25 cellular contexts compared by ENCODE assay signal in genomic region chr15:95987886-95988573, GRCh38.
DNase-seq lines count a peak whose midpoint lies in the region; ATAC-seq and TF ChIP-seq lines count a peak whose summit lies in the region.
"Had no signal": no experiment of that assay in that cellular context is flagged by ENCODE, and none has a peak within 500 bp of the region (broad histone marks: within the 10 kb centered on the region; RNA-seq: fewer than 3 reads in every experiment).

No MANE protein-coding gene starts in this region.

- H3K4me1 ChIP-seq in left ventricle myocardium inferior (no peaks in the 10 kb centered on the region), endodermal cell (ENCODE audit: control insufficient read depth, insufficient read depth, low read length) (no peaks in the 10 kb centered on the region), BE2C (no peaks in the 10 kb centered on the region)
- H3K4me1 ChIP-seq: foreskin keratinocyte had no signal

- no peak for ATAC-seq in Right ventricle myocardium superior (ENCODE audit: poor library complexity)
- no peak for ATAC-seq in GM21825 (IDR thresholded peaks at IDR 0.05; ENCODE audit: unreplicated experiment)
- ATAC-seq: activated CD4-positive, alpha-beta T cell treated with anti-CD3 and anti-CD28 coated beads for 36 hours; foreskin keratinocyte; mucosa of descending colon had no signal

- H3K27me3 ChIP-seq in left ventricle myocardium inferior (ENCODE audit: low read depth), result no peaks in the 10 kb centered on the region
- H3K27me3 ChIP-seq in endodermal cell (ENCODE audit: control insufficient read depth, insufficient read depth, low read length, poor library complexity, severe bottlenecking), result no peaks in the 10 kb centered on the region
- no peaks in the 10 kb centered on the region for H3K27me3 ChIP-seq in BE2C
- H3K27me3 ChIP-seq: foreskin keratinocyte, MG63, neutrophil had no signal

- H3K4me3 ChIP-seq in left ventricle myocardium inferior (no peak overlapping the region), endodermal cell (ENCODE audit: low read length) (no peak overlapping the region), BE2C (ENCODE audit: low read depth, low read length) (no peak overlapping the region)
- H3K4me3 ChIP-seq: MG63, mucosa of descending colon, SK-N-MC had no signal

- H3K27ac ChIP-seq in left ventricle myocardium inferior (replicated peaks), result peak overlapping the region; percentile 56
- peak overlapping the region; percentile 20 for H3K27ac ChIP-seq in endodermal cell (ENCODE audit: low read depth, low read length)
- no peak overlapping the region for H3K27ac ChIP-seq in substantia nigra (ENCODE audit: low read depth, low read length, poor library complexity, severe bottlenecking)
- H3K27ac ChIP-seq: foreskin keratinocyte, neutrophil, SK-N-MC had no signal

- 67 to 82% methylated on average over 2 to 3 of the region's 3 CpGs for WGBS in endodermal cell (ENCODE audit: insufficient coverage in 1 of 2, insufficient read length in 1 of 2), 2 experiments

- H3K27me3 Mint-ChIP-seq in endodermal cell (ENCODE audit: insufficient read depth) (peaks cover 6% of the 10 kb centered on the region), nephron progenitor cell (ENCODE audit: low read depth, poor library complexity) (peaks cover 3% of the 10 kb centered on the region), type B pancreatic cell (no peaks in the 10 kb centered on the region)
- H3K27me3 Mint-ChIP-seq: brain had no signal

- intact Hi-C loops in left ventricle myocardium inferior (cut with micrococcal nuclease) (no loop called here), Right ventricle myocardium superior (cut with DNase I) (no loop called here)

- peaks cover 3% of the 10 kb centered on the region for H3K4me1 Mint-ChIP-seq in endodermal cell
- H3K4me1 Mint-ChIP-seq in nephron progenitor cell, result peaks cover 57% of the 10 kb centered on the region
- peaks cover 30% of the 10 kb centered on the region for H3K4me1 Mint-ChIP-seq in type B pancreatic cell (ENCODE audit: unreplicated experiment)

- H3K9me3 Mint-ChIP-seq in endodermal cell, result no peaks in the 10 kb centered on the region
- no peaks in the 10 kb centered on the region for H3K9me3 Mint-ChIP-seq in nephron progenitor cell
- H3K9me3 Mint-ChIP-seq in type B pancreatic cell, result peaks cover 3% of the 10 kb centered on the region
- H3K9me3 Mint-ChIP-seq: brain had no signal

- H3K36me3 ChIP-seq in left ventricle myocardium inferior (no peaks in the 10 kb centered on the region), endodermal cell (ENCODE audit: control insufficient read depth, insufficient read depth, low read length) (no peaks in the 10 kb centered on the region), BE2C (no peaks in the 10 kb centered on the region)
- H3K36me3 ChIP-seq: MG63, neutrophil had no signal

- DNase-seq in left ventricle myocardium inferior (no peak), Right ventricle myocardium superior (no peak), endodermal cell (no peak), nephron progenitor cell (no peak), type B pancreatic cell (ENCODE audit: extremely low spot score, unreplicated experiment) (no peak), BE2C (no peak), substantia nigra (lab: John Stamatoyannopoulos, UW) (no peak)
- DNase-seq: activated CD4-positive, alpha-beta T cell treated with anti-CD3 and anti-CD28 coated beads for 36 hours; activated gamma-delta T cell treated with Interleukin-2 at 50 U/mL for 16 hours; activated T-cell treated with anti-CD3 and anti-CD28 coated beads, Interleukin-2, amount 50 U/mL, for 1 hour; COR-L47; effector CD4-positive, alpha-beta T cell; foreskin keratinocyte; islet precursor cell; MG63; mucosa of descending colon; NCI-H1694; NCI-H524 treated with DMSO at 0.1 percent for 48 hours; small intestine; stimulated activated CD4-positive, alpha-beta T cell treated with anti-CD3 and anti-CD28 coated beads, Interleukin-2, amount 100 ng/mL, for 24 hours had no signal

- H3K4me3 Mint-ChIP-seq in endodermal cell (no peak overlapping the region), nephron progenitor cell (peak overlapping the region; percentile 1), type B pancreatic cell (peak overlapping the region; percentile 18)
- H3K4me3 Mint-ChIP-seq: activated CD4-positive, alpha-beta T cell treated with anti-CD3 and anti-CD28 coated beads for 36 hours; brain; T-helper 1 cell treated with Interleukin-12 subunit alpha and Interleukin-12 subunit beta and Interleukin-4 antibody, amounts not matched to agents 30 μg/mL and 1 μg/mL, for 36 hours had no signal

- H3K9me3 ChIP-seq in left ventricle myocardium inferior (replicated peaks) (no peaks in the 10 kb centered on the region), endodermal cell (ENCODE audit: control insufficient read depth, low read length) (no peaks in the 10 kb centered on the region), BE2C (no peaks in the 10 kb centered on the region; the same call in 1 of the 2 replicates)
- H3K9me3 ChIP-seq: MG63, mucosa of descending colon, neutrophil had no signal

- H3K27ac Mint-ChIP-seq in endodermal cell (no peak overlapping the region), nephron progenitor cell (peak overlapping the region; percentile 97), type B pancreatic cell (peak overlapping the region; percentile 55)
- H3K27ac Mint-ChIP-seq: activated CD4-positive, alpha-beta T cell treated with anti-CD3 and anti-CD28 coated beads for 36 hours; T-helper 1 cell treated with Interleukin-12 subunit alpha and Interleukin-12 subunit beta and Interleukin-4 antibody, amounts not matched to agents 30 μg/mL and 1 μg/mL, for 36 hours had no signal

- no peak overlapping the region for H3K9ac ChIP-seq in endodermal cell (ENCODE audit: extremely low read depth, low read length, poor library complexity, severe bottlenecking)

- no peak for TF ChIP-seq CTCF in left ventricle myocardium inferior (IDR thresholded peaks at IDR 0.05; ENCODE audit: borderline replicate concordance)
- no peak for TF ChIP-seq CTCF in endodermal cell (conservative IDR thresholded peaks at IDR 0.05)
- TF ChIP-seq CTCF in nephron progenitor cell (IDR thresholded peaks at IDR 0.05), result no peak
- TF ChIP-seq CTCF in type B pancreatic cell (conservative IDR thresholded peaks at IDR 0.05), result no peak
- TF ChIP-seq CTCF in BE2C (IDR thresholded peaks at IDR 0.05; ENCODE audit: low read depth, low read length), result no peak

- H3K36me3 Mint-ChIP-seq in endodermal cell (ENCODE audit: low read depth) (no peaks in the 10 kb centered on the region), nephron progenitor cell (ENCODE audit: low read depth) (no peaks in the 10 kb centered on the region), type B pancreatic cell (no peaks in the 10 kb centered on the region)
- H3K36me3 Mint-ChIP-seq: brain had no signal
